17 cellular contexts compared by ENCODE assay signal in genomic region chr3:127448161-127448561, GRCh38.
A peak's percentile ranks its signal among the peaks of the same experiment; 100 is the strongest.
DNase-seq lines count a peak whose midpoint lies in the region; ATAC-seq and TF ChIP-seq lines count a peak whose summit lies in the region.
"Had no signal": no experiment of that assay in that cellular context is flagged by ENCODE, and none has a peak within 500 bp of the region (broad histone marks: within the 10 kb centered on the region; RNA-seq: fewer than 3 reads in every experiment).

No MANE protein-coding gene starts in this region.

- CTCF ChIA-PET in activated CD8-positive, alpha-beta memory T cell treated with anti-CD3 and anti-CD28 coated beads, Interleukin-2, amount 10 ng/mL, durations not matched to agents 7 days and 5 days (lab: Charles Lee), result no interaction called here

- no peaks in the 10 kb centered on the region for H3K36me3 Mint-ChIP-seq in activated CD8-positive, alpha-beta memory T cell treated with anti-CD3 and anti-CD28 coated beads, Interleukin-2, amount 10 ng/mL, durations not matched to agents 7 days and 5 days

- H3K27ac ChIP-seq in dorsolateral prefrontal cortex (no peak overlapping the region), spleen (no peak overlapping the region)
- H3K27ac ChIP-seq: esophagus muscularis mucosa, psoas muscle, vagina had no signal

- intact Hi-C loops in dorsolateral prefrontal cortex (cut with DNase I), result no loop called here
- intact Hi-C loops in spleen (cut with DNase I; ENCODE audit: low total_unique reads), result no loop called here

- WGBS in spleen, 5 donors, result 62 to 82% (median 76%) methylated on average over 3 of the region's 3 CpGs

- H3K27ac Mint-ChIP-seq in activated CD8-positive, alpha-beta memory T cell treated with anti-CD3 and anti-CD28 coated beads, Interleukin-2, amount 10 ng/mL, durations not matched to agents 7 days and 5 days, result no peak overlapping the region
- H3K27ac Mint-ChIP-seq: activated CD8-positive, alpha-beta T cell treated with anti-CD3 and anti-CD28 coated beads, Interleukin-2, amount 10 ng/mL, durations not matched to agents 7 days and 5 days had no signal

- H3K27me3 ChIP-seq in dorsolateral prefrontal cortex (peaks cover 0 to 11% (median 0%) of the 10 kb centered on the region in 45 donors), spleen (replicated peaks in 1 of 7) (peaks cover 0 to 46% (median 0%) of the 10 kb centered on the region in 7 donors)
- H3K27me3 ChIP-seq: vagina had no signal

- DNase-seq in activated CD4-positive, CD25-positive, alpha-beta regulatory T cell treated with anti-CD3 and anti-CD28 coated beads, Interleukin-2, amount 50 U/mL, for 72 hours, result peak; percentile 20
- DNase-seq in activated CD4-positive, CD25-positive, alpha-beta regulatory T cell (lab: John Stamatoyannopoulos, UW), result no peak
- DNase-seq in NCI-H345 (lab: John Stamatoyannopoulos, UW), result peak; percentile 65
- peak in 6 of 10 donors; percentile 8 to 26 (median 18) for DNase-seq in dorsolateral prefrontal cortex
- DNase-seq in spleen, result peak; percentile 38
- no peak for DNase-seq in activated CD8-positive, alpha-beta memory T cell treated with anti-CD3 and anti-CD28 coated beads, Interleukin-2, amount 10 ng/mL, durations not matched to agents 7 days and 5 days
- DNase-seq in GM20000 (ENCODE audit: low spot score), result no peak
- DNase-seq in NCI-H510A treated with DMSO at 0.1 percent for 48 hours (lab: John Stamatoyannopoulos, UW), result no peak
- DNase-seq: activated CD8-positive, alpha-beta T cell treated with anti-CD3 and anti-CD28 coated beads, Interleukin-2, amount 10 ng/mL, durations not matched to agents 7 days and 5 days; activated naive CD4-positive, alpha-beta T cell treated with anti-CD3 and anti-CD28 coated beads, Interleukin-2, amount 50 U/mL, for 16 hours; HCEC 1CT; mucosa of descending colon; NCI-H1436 treated with DMSO at 0.1 percent for 48 hours; T-helper 9 cell had no signal

- no peak for ATAC-seq in activated CD8-positive, alpha-beta memory T cell treated with anti-CD3 and anti-CD28 coated beads, Interleukin-2, amount 10 ng/mL, durations not matched to agents 7 days and 5 days
- ATAC-seq: activated CD8-positive, alpha-beta T cell treated with anti-CD3 and anti-CD28 coated beads, Interleukin-2, amount 10 ng/mL, durations not matched to agents 7 days and 5 days; mucosa of descending colon; psoas muscle had no signal

- TF ChIP-seq CTCF in dorsolateral prefrontal cortex (IDR thresholded peaks at IDR 0.05 in 54 of 56, conservative IDR thresholded peaks at IDR 0.05 in 2 of 56; ENCODE audit: low read depth in 1 of 56, partially characterized antibody in 56 of 56) (no peak), spleen (IDR thresholded peaks at IDR 0.05 in 8 of 11, conservative IDR thresholded peaks at IDR 0.05 in 3 of 11) (peak in 2 of 11 experiments; percentile 24 to 34), GM20000 (IDR thresholded peaks at IDR 0.05; ENCODE audit: extremely low read depth, missing control alignments) (no peak)

- no peaks in the 10 kb centered on the region for H3K4me1 Mint-ChIP-seq in activated CD8-positive, alpha-beta memory T cell treated with anti-CD3 and anti-CD28 coated beads, Interleukin-2, amount 10 ng/mL, durations not matched to agents 7 days and 5 days

- H3K27me3 Mint-ChIP-seq in activated CD8-positive, alpha-beta memory T cell treated with anti-CD3 and anti-CD28 coated beads, Interleukin-2, amount 10 ng/mL, durations not matched to agents 7 days and 5 days, result peaks cover 16% of the 10 kb centered on the region

- H3K9me3 Mint-ChIP-seq in activated CD8-positive, alpha-beta memory T cell treated with anti-CD3 and anti-CD28 coated beads, Interleukin-2, amount 10 ng/mL, durations not matched to agents 7 days and 5 days (ENCODE audit: low read depth), result no peaks in the 10 kb centered on the region

- no peaks in the 10 kb centered on the region for H3K9me3 ChIP-seq in spleen
- H3K9me3 ChIP-seq: esophagus muscularis mucosa, mucosa of descending colon, psoas muscle, vagina had no signal

- H3K4me3 ChIP-seq in dorsolateral prefrontal cortex (no peak overlapping the region), spleen (no peak overlapping the region)
- H3K4me3 ChIP-seq: esophagus muscularis mucosa, mucosa of descending colon, psoas muscle, vagina had no signal

- H3K4me1 ChIP-seq in spleen, result no peaks in the 10 kb centered on the region
- H3K4me1 ChIP-seq: esophagus muscularis mucosa, psoas muscle, vagina had no signal

- no peak overlapping the region for H3K4me3 Mint-ChIP-seq in activated CD8-positive, alpha-beta memory T cell treated with anti-CD3 and anti-CD28 coated beads, Interleukin-2, amount 10 ng/mL, durations not matched to agents 7 days and 5 days
- H3K4me3 Mint-ChIP-seq: activated CD8-positive, alpha-beta T cell treated with anti-CD3 and anti-CD28 coated beads, Interleukin-2, amount 10 ng/mL, durations not matched to agents 7 days and 5 days had no signal

- H3K36me3 ChIP-seq in spleen, result no peaks in the 10 kb centered on the region
- H3K36me3 ChIP-seq: esophagus muscularis mucosa, vagina had no signal

- no peak for TF ChIP-seq POLR2A in spleen (IDR thresholded peaks at IDR 0.05)

Comparison
In these comparisons a context has a peak if more than half of its experiments do, and no peak if none do; other contexts are left out.
1. DNase-seq: peak in activated CD4-positive, CD25-positive, alpha-beta regulatory T cell treated with anti-CD3 and anti-CD28 coated beads, Interleukin-2, amount 50 U/mL, for 72 hours (single experiment), NCI-H345 (single experiment), dorsolateral prefrontal cortex (6 of 10) and spleen (single experiment); none in activated CD4-positive, CD25-positive, alpha-beta regulatory T cell (0 of 4), activated CD8-positive, alpha-beta memory T cell treated with anti-CD3 and anti-CD28 coated beads, Interleukin-2, amount 10 ng/mL, durations not matched to agents 7 days and 5 days (single experiment), GM20000 (single experiment) and NCI-H510A treated with DMSO at 0.1 percent for 48 hours (single experiment).